In the genomic region with DNA sequence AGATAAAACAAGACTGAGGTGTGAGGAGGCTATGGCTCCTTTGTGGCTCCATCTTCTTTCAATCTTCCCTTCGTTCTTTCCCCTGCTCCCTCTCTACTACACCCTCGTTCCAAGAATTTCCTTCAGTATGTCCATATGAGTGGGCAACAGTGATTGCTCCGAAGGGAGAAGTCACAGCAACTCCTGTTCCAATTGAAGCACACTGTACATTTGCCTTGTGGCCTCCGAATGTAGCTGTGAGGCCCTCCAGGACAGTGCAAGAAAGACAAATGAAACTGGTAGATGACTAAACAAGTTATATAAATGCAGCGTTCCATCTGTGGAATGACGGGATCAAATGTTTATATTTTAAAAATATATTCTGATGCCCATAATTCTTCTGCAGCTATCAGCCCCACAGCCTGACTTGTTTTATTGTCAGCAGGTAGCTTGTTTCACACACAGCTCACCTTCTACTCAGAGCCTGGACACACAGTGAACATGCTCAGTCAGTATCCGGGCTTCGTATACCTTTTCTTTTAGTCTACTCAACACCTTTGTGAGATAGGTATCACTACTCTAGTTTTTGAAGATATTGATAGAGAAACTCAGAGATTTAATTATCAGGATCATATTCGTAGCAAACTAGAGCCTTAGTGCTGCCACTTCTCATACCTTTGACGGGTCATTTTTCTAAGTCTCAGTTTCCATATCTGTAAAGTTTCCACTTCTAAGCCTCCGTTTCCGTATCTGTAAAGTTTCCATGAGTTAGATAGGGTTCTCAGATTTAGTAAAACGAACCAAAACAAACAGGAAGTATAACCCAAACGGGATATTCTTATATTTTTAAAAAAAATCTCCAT, we compare ENCODE assay signal across 7 cellular contexts. TPM values are rescaled to one million over a fixed set of nuclear protein-coding genes. Genes with fewer than 3 reads are reported as not detected.
A peak's percentile ranks its signal among the peaks of the same experiment; 100 is the strongest.
DNase-seq lines count a peak whose midpoint lies in the region; TF ChIP-seq lines count a peak whose summit lies in the region.

No MANE protein-coding gene starts in this region.

- H3K9ac ChIP-seq in Loucy (ENCODE audit: low read depth, low read length, poor library complexity, severe bottlenecking) = peak overlapping the region; percentile 90

- H3K36me3 ChIP-seq in Loucy (ENCODE audit: insufficient read depth, low read length) (no peaks in the 10 kb centered on the region), ovary (no peaks in the 10 kb centered on the region)

- no peaks in the 10 kb centered on the region for H3K9me2 ChIP-seq in Loucy (replicated peaks; ENCODE audit: low read depth, low read length)

- TF ChIP-seq CTCF in Loucy (conservative IDR thresholded peaks at IDR 0.05; ENCODE audit: low read length) = no peak
- TF ChIP-seq CTCF in choroid plexus epithelial cell (conservative IDR thresholded peaks at IDR 0.05; ENCODE audit: low read depth, low read length) = no peak
- no peak for TF ChIP-seq CTCF in ovary (IDR thresholded peaks at IDR 0.05)

- no peak overlapping the region for H3K27ac ChIP-seq in ovary

- H3K9me3 ChIP-seq in Loucy (ENCODE audit: insufficient read depth, low read depth, low read length) (peaks cover 10% of the 10 kb centered on the region; the same call in 1 of the 2 replicates), ovary (no peaks in the 10 kb centered on the region)

- in situ Hi-C loops in GM18951 (cut with MboI; ENCODE audit: low sequenced_read_pairs, unreplicated experiment) (no loop called here), KBM-7 (cut with MboI; ENCODE audit: low pct_unique_long_range_greater_than_20kb, low sequenced_read_pairs) (no loop called here)

- peak overlapping the region; percentile 66; the same call in 1 of the 2 replicates for H2AFZ ChIP-seq in Loucy (ENCODE audit: low read length)

- peak; percentile 30 for TF ChIP-seq POLR2A in GM18951 (IDR thresholded peaks at IDR 0.05; ENCODE audit: extremely low read depth, insufficient read depth, insufficient read length)
- TF ChIP-seq POLR2A in ovary (IDR thresholded peaks at IDR 0.05) = no peak

- intact Hi-C loops in ovary (cut with DNase I) = no loop called here

- DNase-seq in choroid plexus epithelial cell (ENCODE audit: low read depth) (no peak), ovary (no peak), putamen (ENCODE audit: low spot score) (no peak), NCI-H1048 (lab: John Stamatoyannopoulos, UW) (no peak), KBM-7 (no peak)

- H3K4me3 ChIP-seq in Loucy (ENCODE audit: low read length, poor library complexity, severe bottlenecking) (peak overlapping the region; percentile 92), choroid plexus epithelial cell (ENCODE audit: low read depth, low read length) (peak overlapping the region; percentile 84), ovary (peak overlapping the region; percentile 95)

- H3K79me2 ChIP-seq in Loucy (ENCODE audit: insufficient read depth, low read length) = peaks cover 43% of the 10 kb centered on the region

- H3K27me3 ChIP-seq in Loucy (ENCODE audit: insufficient read depth, low read length, poor library complexity, severe bottlenecking) (no peaks in the 10 kb centered on the region), ovary (no peaks in the 10 kb centered on the region)

- WGBS in ovary, 3 donors = 52 to 58% (median 57%) methylated on average over 14 of the region's 14 CpGs

- H3F3A ChIP-seq in Loucy (ENCODE audit: low read depth) = 0 out of 2 replicates have a peak, but pooled peaks cover 2% of the 10 kb centered on the region

- H3K4me1 ChIP-seq in Loucy (ENCODE audit: insufficient read depth, low read length, poor library complexity, severe bottlenecking) (peaks cover 33% of the 10 kb centered on the region), ovary (ENCODE audit: insufficient read depth) (no peaks in the 10 kb centered on the region)

- no peak for TF ChIP-seq EP300 in ovary (IDR thresholded peaks at IDR 0.05)

- peak overlapping the region; percentile 87 for H3K4me2 ChIP-seq in Loucy (ENCODE audit: low read depth, low read length, poor library complexity, severe bottlenecking)

- peaks cover 7% of the 10 kb centered on the region for H4K20me1 ChIP-seq in Loucy (ENCODE audit: insufficient read depth, low read length, poor library complexity, severe bottlenecking)

RNA-seq across cellular contexts. Expression of gene FOXN2, which starts 1.2 kb away (rescaled TPM):
- 10 to 100 TPM in 6 of 7 donors, 1 to 10 TPM in 1; 9.9 to 13.9 (median 12.5) TPM for total RNA-seq in ovary
- polyA plus RNA-seq in ovary = 1 to 10 TPM; 3.3 to 6.9 TPM
